ENCODE assay signal across 8 cellular contexts in genomic region chr1:85199667-85200366, GRCh38. TPM values are rescaled to one million over a fixed set of nuclear protein-coding genes. Genes with fewer than 3 reads are reported as not detected.
DNase-seq lines count a peak whose midpoint lies in the region; ATAC-seq, FAIRE-seq and TF ChIP-seq lines count a peak whose summit lies in the region.

No MANE protein-coding gene starts in this region.

- peaks cover 9% of the 10 kb centered on the region for H3K79me2 ChIP-seq in keratinocyte (ENCODE audit: control insufficient read depth, insufficient read depth, low read length)

- H3K27ac ChIP-seq in keratinocyte (ENCODE audit: control insufficient read depth, insufficient read depth, low read length) (peak overlapping the region; percentile 24), thoracic aorta (peak overlapping the region; percentile 96 to 97), caudate nucleus (ENCODE audit: low read depth, low read length) (no peak overlapping the region)

- H3K4me3 ChIP-seq in keratinocyte (ENCODE audit: control insufficient read depth in 2 of 3, extremely low read depth in 1 of 3, insufficient read depth in 2 of 3, low read depth in 1 of 3, low read length in 3 of 3) (peak overlapping the region; percentile 81 to 94 (median 91)), thoracic aorta (peak overlapping the region; percentile 97)

- peak overlapping the region; percentile 83 for H3K4me3 Mint-ChIP-seq in activated CD8-positive, alpha-beta T cell treated with anti-CD3 and anti-CD28 coated beads, Interleukin-2, amount 10 ng/mL, durations not matched to agents 7 days and 5 days

- peaks cover 2% of the 10 kb centered on the region for H3K36me3 Mint-ChIP-seq in activated CD8-positive, alpha-beta T cell treated with anti-CD3 and anti-CD28 coated beads, Interleukin-2, amount 10 ng/mL, durations not matched to agents 7 days and 5 days (ENCODE audit: low read depth)

- H3K9me1 ChIP-seq in keratinocyte (ENCODE audit: control insufficient read depth, extremely low read depth, insufficient read depth, low read length) = no peaks in the 10 kb centered on the region

- H3K9me3 ChIP-seq in keratinocyte (ENCODE audit: control insufficient read depth, low read depth, low read length) = no peaks in the 10 kb centered on the region
- H3K9me3 ChIP-seq in thoracic aorta = no peaks in the 10 kb centered on the region

- H2AFZ ChIP-seq in keratinocyte (ENCODE audit: control insufficient read depth, low read length) = peak overlapping the region; percentile 88

- peaks cover 4% of the 10 kb centered on the region for H3K27me3 Mint-ChIP-seq in activated CD8-positive, alpha-beta T cell treated with anti-CD3 and anti-CD28 coated beads, Interleukin-2, amount 10 ng/mL, durations not matched to agents 7 days and 5 days (ENCODE audit: low read depth)

- dilution Hi-C loops in keratinocyte (cut with MboI; ENCODE audit: extremely low pct_ligation_motif_present, low sequenced_read_pairs) = no loop called here

- H3K4me1 Mint-ChIP-seq in activated CD8-positive, alpha-beta T cell treated with anti-CD3 and anti-CD28 coated beads, Interleukin-2, amount 10 ng/mL, durations not matched to agents 7 days and 5 days (ENCODE audit: low read depth) = peaks cover 25% of the 10 kb centered on the region

- H3K9ac ChIP-seq in keratinocyte (ENCODE audit: control insufficient read depth, extremely low read depth, insufficient read depth, low read length) = peak overlapping the region; percentile 78

- H3K4me2 ChIP-seq in keratinocyte (ENCODE audit: control insufficient read depth, extremely low read depth, insufficient read depth, low read depth, low read length) = peak overlapping the region; percentile 86

- ATAC-seq in activated CD8-positive, alpha-beta T cell treated with anti-CD3 and anti-CD28 coated beads, Interleukin-2, amount 10 ng/mL, durations not matched to agents 7 days and 5 days = no peak
- no peak for ATAC-seq in thoracic aorta (ENCODE audit: insufficient number of reproducible peaks, low FRiP score, low read depth)
- ATAC-seq in HG03196 (IDR thresholded peaks at IDR 0.05; ENCODE audit: unreplicated experiment) = no peak
- no peak for ATAC-seq in GM18498 (IDR thresholded peaks at IDR 0.05; ENCODE audit: unreplicated experiment)

- H3K4me1 ChIP-seq in keratinocyte (ENCODE audit: control insufficient read depth, extremely low read depth, insufficient read depth, low read length) = peaks cover 20% of the 10 kb centered on the region
- peaks cover 13 to 56% of the 10 kb centered on the region in 2 donors for H3K4me1 ChIP-seq in thoracic aorta (ENCODE audit: control insufficient read depth in 1 of 2, low read depth in 2 of 2)

- no peaks in the 10 kb centered on the region for H3K27me3 ChIP-seq in keratinocyte (ENCODE audit: control insufficient read depth, extremely low read depth, insufficient read depth, low read length)
- peaks cover 3% of the 10 kb centered on the region for H3K27me3 ChIP-seq in thoracic aorta (replicated peaks; ENCODE audit: insufficient read depth)

- POLR2A ChIA-PET in activated CD8-positive, alpha-beta T cell treated with anti-CD3 and anti-CD28 coated beads, Interleukin-2, amount 10 ng/mL, durations not matched to agents 7 days and 5 days (lab: Charles Lee) = interaction anchor here (0.8 to 1.5 kb wide), 3 partner anchors 21 to 77 kb away, joined by 3 read pairs; partner anchors contain the start of genes BCL10 and C1orf52

- CTCF ChIA-PET in activated CD8-positive, alpha-beta T cell treated with anti-CD3 and anti-CD28 coated beads, Interleukin-2, amount 10 ng/mL, durations not matched to agents 7 days and 5 days (lab: Charles Lee) = interaction anchor here (0.6 to 3.0 kb wide), 6 partner anchors 10 to 255 kb away, joined by 3 to 11 read pairs (median 4); no protein-coding TSS in a partner anchor

- DNase-seq in activated CD4-positive, alpha-beta T cell treated with anti-CD3 and anti-CD28 coated beads, Interleukin-2, amount 50 U/mL, for 1 hour = peak; percentile 3
- no peak for DNase-seq in activated CD4-positive, alpha-beta T cell treated with anti-CD3 and anti-CD28 coated beads, Interleukin-2, amount 50 U/mL, for 4 hours
- DNase-seq in activated CD8-positive, alpha-beta T cell treated with anti-CD3 and anti-CD28 coated beads, Interleukin-2, amount 10 ng/mL, durations not matched to agents 7 days and 5 days = no peak
- DNase-seq in keratinocyte (ENCODE audit: low read depth, low spot score) (no peak), thoracic aorta (ENCODE audit: low spot score) (no peak), caudate nucleus (lab: John Stamatoyannopoulos, UW) (no peak)

- H3K9me3 Mint-ChIP-seq in activated CD8-positive, alpha-beta T cell treated with anti-CD3 and anti-CD28 coated beads, Interleukin-2, amount 10 ng/mL, durations not matched to agents 7 days and 5 days (ENCODE audit: insufficient read depth) = no peaks in the 10 kb centered on the region

- no peaks in the 10 kb centered on the region for H3K36me3 ChIP-seq in keratinocyte (ENCODE audit: control insufficient read depth in 2 of 2, extremely low read depth in 1 of 2, insufficient read depth in 2 of 2, low read length in 2 of 2)
- no peaks in the 10 kb centered on the region for H3K36me3 ChIP-seq in thoracic aorta

- no peaks in the 10 kb centered on the region for H4K20me1 ChIP-seq in keratinocyte (ENCODE audit: control insufficient read depth, extremely low read depth, insufficient read depth, low read length)

- TF ChIP-seq CTCF in keratinocyte (optimal IDR thresholded peaks at IDR 0.05 in 1 of 3, IDR thresholded peaks at IDR 0.05 in 1 of 3, conservative IDR thresholded peaks at IDR 0.05 in 1 of 3; ENCODE audit: extremely low read depth in 1 of 3, insufficient read depth in 2 of 3, low read length in 3 of 3) = no peak
- TF ChIP-seq CTCF in thoracic aorta (IDR thresholded peaks at IDR 0.05) = no peak

- FAIRE-seq in keratinocyte (lab: Jason Lieb, UNC) = no peak

- peak overlapping the region; percentile 21 for H3K27ac Mint-ChIP-seq in activated CD8-positive, alpha-beta T cell treated with anti-CD3 and anti-CD28 coated beads, Interleukin-2, amount 10 ng/mL, durations not matched to agents 7 days and 5 days

RNA-seq across cellular contexts. Expression of gene SYDE2, which starts 1.0 kb away (rescaled TPM):
- 1 to 10 TPM; 1.9 to 2.6 TPM for total RNA-seq in activated CD8-positive, alpha-beta T cell treated with anti-CD3 and anti-CD28 coated beads, Interleukin-2, amount 10 ng/mL, durations not matched to agents 7 days and 5 days
- polyA plus RNA-seq in keratinocyte = 1.4 to 1.8 TPM (median 1.7 TPM) in 3 replicates
- 0.41 TPM for polyA plus RNA-seq in keratinocyte (2011; ENCODE audit: low read depth)
- 0.69 and 1.4 TPM in 2 replicates for polyA plus RNA-seq in keratinocyte (2011; cell fraction: cytosol; rRNA removed)
- 1.9 and 2.6 TPM in 2 replicates for polyA plus RNA-seq in keratinocyte (2011; cell fraction: nucleus; rRNA removed)
- 1.4 TPM in 2 replicates for polyA plus RNA-seq in keratinocyte (2012; ENCODE audit: low replicate concordance)
- 1.2 to 5.3 TPM (median 4.1 TPM) in 3 replicates for polyA minus RNA-seq in keratinocyte
- 2.1 TPM for polyA minus RNA-seq in keratinocyte (2011; cell fraction: cytosol; rRNA and poly(A)+ RNA removed)
- 3.6 and 5.7 TPM in 2 replicates for polyA minus RNA-seq in keratinocyte (2011; cell fraction: nucleus; rRNA and poly(A)+ RNA removed)
- total RNA-seq in thoracic aorta = 10 to 100 TPM; 13.4 to 17.0 TPM

RNA-seq across cellular contexts. Expression of gene C1orf52, which starts 59.6 kb away (rescaled TPM):
- total RNA-seq in activated CD8-positive, alpha-beta T cell treated with anti-CD3 and anti-CD28 coated beads, Interleukin-2, amount 10 ng/mL, durations not matched to agents 7 days and 5 days = 10 to 100 TPM; 25.5 to 29.5 TPM
- 15.8 to 27.3 TPM (median 25.4 TPM) in 3 replicates for polyA plus RNA-seq in keratinocyte
- polyA plus RNA-seq in keratinocyte (2011; ENCODE audit: low read depth) = 41.3 TPM
- 15.8 and 19.6 TPM in 2 replicates for polyA plus RNA-seq in keratinocyte (2011; cell fraction: cytosol; rRNA removed)
- polyA plus RNA-seq in keratinocyte (2011; cell fraction: nucleus; rRNA removed) = 29.7 and 31.3 TPM in 2 replicates
- 19.3 and 26.2 TPM in 2 replicates for polyA plus RNA-seq in keratinocyte (2012; ENCODE audit: low replicate concordance)
- polyA minus RNA-seq in keratinocyte = 6.2 to 17.9 TPM (median 9.3 TPM) in 3 replicates
- polyA minus RNA-seq in keratinocyte (2011; cell fraction: cytosol; rRNA and poly(A)+ RNA removed) = 5.9 TPM
- polyA minus RNA-seq in keratinocyte (2011; cell fraction: nucleus; rRNA and poly(A)+ RNA removed) = 11.6 and 20.6 TPM in 2 replicates
- total RNA-seq in thoracic aorta = 10 to 100 TPM; 20.7 to 28.7 TPM

Comparison
In these comparisons a context has a peak if more than half of its experiments do, and no peak if none do; other contexts are left out.
1. RNA of gene SYDE2, which starts 1.0 kb away (total RNA-seq): 13.4 to 17.0 TPM in thoracic aorta; 1.9 to 2.6 TPM in activated CD8-positive, alpha-beta T cell treated with anti-CD3 and anti-CD28 coated beads, Interleukin-2, amount 10 ng/mL, durations not matched to agents 7 days and 5 days; every median in the first group is over 4 times any median in the second.